In genomic region chr17:7312432-7313027, GRCh38 we compare ENCODE assay signal across 12 cellular contexts. TPM values are rescaled to one million over a fixed set of nuclear protein-coding genes. Genes with fewer than 3 reads are reported as not detected.
A peak's percentile ranks its signal among the peaks of the same experiment; 100 is the strongest.
DNase-seq lines count a peak whose midpoint lies in the region; ATAC-seq, FAIRE-seq and TF ChIP-seq lines count a peak whose summit lies in the region.
"Had no signal": no experiment of that assay in that cellular context is flagged by ENCODE, and none has a peak within 500 bp of the region (broad histone marks: within the 10 kb centered on the region; RNA-seq: fewer than 3 reads in every experiment).

No MANE protein-coding gene starts in this region.

- intact Hi-C loops in activated T-helper 1 cell treated with anti-CD3 and anti-CD28 coated beads, Interleukin-12 subunit alpha, Interleukin-12 subunit beta, Interleukin-2, Interleukin-4 antibody, amounts not matched to agents 30 ng/mL and 10 ng/mL and 1 ng/mL, durations not matched to agents 14 hours and 24 hours and 36 hours (cut with micrococcal nuclease) = no loop called here
- intact Hi-C loops in natural killer cell (cut with micrococcal nuclease) = no loop called here

- H3K36me3 ChIP-seq in H7 (replicated peaks; ENCODE audit: control insufficient read depth, insufficient read depth, low read length) (peaks cover 38% of the 10 kb centered on the region), small intestine (ENCODE audit: control insufficient read depth in 2 of 2, insufficient read depth in 2 of 2, low read length in 2 of 2) (peaks cover 7 to 24% of the 10 kb centered on the region in 2 donors)

- peak overlapping the region; percentile 42 for H3K4me3 Mint-ChIP-seq in activated T-helper 1 cell treated with anti-CD3 and anti-CD28 coated beads, Interleukin-12 subunit alpha, Interleukin-12 subunit beta, Interleukin-2, Interleukin-4 antibody, amounts not matched to agents 30 ng/mL and 10 ng/mL and 1 ng/mL, durations not matched to agents 14 hours and 24 hours and 36 hours
- peak overlapping the region; percentile 60 for H3K4me3 Mint-ChIP-seq in natural killer cell

- no peaks in the 10 kb centered on the region for H3K27me3 ChIP-seq in H7 (ENCODE audit: control insufficient read depth, insufficient read depth, low read length)
- no peaks in the 10 kb centered on the region for H3K27me3 ChIP-seq in small intestine (ENCODE audit: control insufficient read depth in 2 of 2, insufficient read depth in 2 of 2, low read length in 2 of 2)

- H3K27ac Mint-ChIP-seq in activated T-helper 1 cell treated with anti-CD3 and anti-CD28 coated beads, Interleukin-12 subunit alpha, Interleukin-12 subunit beta, Interleukin-2, Interleukin-4 antibody, amounts not matched to agents 30 ng/mL and 10 ng/mL and 1 ng/mL, durations not matched to agents 14 hours and 24 hours and 36 hours = peak overlapping the region; percentile 62
- H3K27ac Mint-ChIP-seq in natural killer cell = peak overlapping the region; percentile 91 to 99

- H3K36me3 Mint-ChIP-seq in activated T-helper 1 cell treated with anti-CD3 and anti-CD28 coated beads, Interleukin-12 subunit alpha, Interleukin-12 subunit beta, Interleukin-2, Interleukin-4 antibody, amounts not matched to agents 30 ng/mL and 10 ng/mL and 1 ng/mL, durations not matched to agents 14 hours and 24 hours and 36 hours (ENCODE audit: low read depth) = peaks cover 63% of the 10 kb centered on the region
- H3K36me3 Mint-ChIP-seq in natural killer cell = peaks cover 17% of the 10 kb centered on the region

- DNase-seq in NCI-H82 (lab: John Stamatoyannopoulos, UW) = peak; percentile 53
- no peak for DNase-seq in NCI-H82 treated with DMSO at 0.1 percent for 48 hours (lab: John Stamatoyannopoulos, UW; ENCODE audit: unreplicated experiment)
- peak; percentile 32 for DNase-seq in H7
- no peak for DNase-seq in activated T-helper 1 cell treated with anti-CD3 and anti-CD28 coated beads, Interleukin-12 subunit alpha, Interleukin-12 subunit beta, Interleukin-2, Interleukin-4 antibody, amounts not matched to agents 30 ng/mL and 10 ng/mL and 1 ng/mL, durations not matched to agents 14 hours and 24 hours and 36 hours (ENCODE audit: low spot score)
- DNase-seq in natural killer cell = no peak
- DNase-seq in AG08395 (ENCODE audit: low spot score) = no peak
- no peak for DNase-seq in activated effector memory CD4-positive, alpha-beta T cell treated with Interleukin-2 at 50 U/mL for 16 hours
- DNase-seq in small intestine = no peak
- DNase-seq: retina had no signal

- H3K4me1 Mint-ChIP-seq in activated T-helper 1 cell treated with anti-CD3 and anti-CD28 coated beads, Interleukin-12 subunit alpha, Interleukin-12 subunit beta, Interleukin-2, Interleukin-4 antibody, amounts not matched to agents 30 ng/mL and 10 ng/mL and 1 ng/mL, durations not matched to agents 14 hours and 24 hours and 36 hours (ENCODE audit: low read depth) = peaks cover 53% of the 10 kb centered on the region
- peaks cover 46 to 74% of the 10 kb centered on the region in 2 donors for H3K4me1 Mint-ChIP-seq in natural killer cell

- H3K27ac ChIP-seq in small intestine (ENCODE audit: low read depth in 1 of 2, low read length in 1 of 2) = no peak overlapping the region
- H3K27ac ChIP-seq: thoracic aorta had no signal

- TF ChIP-seq CTCF in natural killer cell (IDR thresholded peaks at IDR 0.05) = no peak

- H3K9me3 Mint-ChIP-seq in activated T-helper 1 cell treated with anti-CD3 and anti-CD28 coated beads, Interleukin-12 subunit alpha, Interleukin-12 subunit beta, Interleukin-2, Interleukin-4 antibody, amounts not matched to agents 30 ng/mL and 10 ng/mL and 1 ng/mL, durations not matched to agents 14 hours and 24 hours and 36 hours = no peaks in the 10 kb centered on the region
- H3K9me3 Mint-ChIP-seq in natural killer cell = no peaks in the 10 kb centered on the region

- H3K9me3 ChIP-seq in small intestine (ENCODE audit: control insufficient read depth, low read depth) = no peaks in the 10 kb centered on the region
- H3K9me3 ChIP-seq: thoracic aorta had no signal

- H3K4me1 ChIP-seq in small intestine (ENCODE audit: control insufficient read depth in 2 of 2, insufficient read depth in 1 of 2, low read depth in 1 of 2, low read length in 1 of 2) = peaks cover 2 to 9% of the 10 kb centered on the region in 2 donors

- WGBS in small intestine, 3 donors = 63 to 76% (median 71%) methylated on average over 7 of the region's 7 CpGs

- no peak for FAIRE-seq in small intestine (lab: Jason Lieb, UNC)
- FAIRE-seq: A204.1, HTR-8/SVneo had no signal

- no peak for ATAC-seq in natural killer cell

- H3K27me3 Mint-ChIP-seq in activated T-helper 1 cell treated with anti-CD3 and anti-CD28 coated beads, Interleukin-12 subunit alpha, Interleukin-12 subunit beta, Interleukin-2, Interleukin-4 antibody, amounts not matched to agents 30 ng/mL and 10 ng/mL and 1 ng/mL, durations not matched to agents 14 hours and 24 hours and 36 hours (ENCODE audit: insufficient read depth) = no peaks in the 10 kb centered on the region
- no peaks in the 10 kb centered on the region for H3K27me3 Mint-ChIP-seq in natural killer cell (ENCODE audit: low read depth in 2 of 2)

- H3K4me3 ChIP-seq in H7 (ENCODE audit: insufficient read depth, low read depth, low read length) (no peak overlapping the region), small intestine (ENCODE audit: low read depth in 1 of 2, low read length in 2 of 2) (no peak overlapping the region)
- H3K4me3 ChIP-seq: thoracic aorta had no signal

RNA-seq across cellular contexts. Expression of gene GPS2, which starts 2.6 kb away (rescaled TPM):
- total RNA-seq in H7 (2014; rRNA removed; shearing (Covaris generic)) = 52.8 and 60.2 TPM in 2 replicates
- total RNA-seq in activated T-helper 1 cell treated with anti-CD3 and anti-CD28 coated beads, Interleukin-12 subunit alpha, Interleukin-12 subunit beta, Interleukin-2, Interleukin-4 antibody, amounts not matched to agents 30 ng/mL and 10 ng/mL and 1 ng/mL, durations not matched to agents 14 hours and 24 hours and 36 hours = 52.3 and 59.0 TPM in 2 replicates
- total RNA-seq in natural killer cell = 100 to 1,000 TPM; 132 to 146 (median 133) TPM
- polyA plus RNA-seq in small intestine = 100 to 1,000 TPM in 2 of 3 donors, 10 to 100 TPM in 1; 62.5 to 152 (median 110) TPM

RNA-seq across cellular contexts. Expression of gene EIF5A, which starts 5.1 kb away (rescaled TPM):
- total RNA-seq in H7 (2014; rRNA removed; shearing (Covaris generic)) = 865 and 1,116 TPM in 2 replicates
- 1,241 and 1,262 TPM in 2 replicates for total RNA-seq in activated T-helper 1 cell treated with anti-CD3 and anti-CD28 coated beads, Interleukin-12 subunit alpha, Interleukin-12 subunit beta, Interleukin-2, Interleukin-4 antibody, amounts not matched to agents 30 ng/mL and 10 ng/mL and 1 ng/mL, durations not matched to agents 14 hours and 24 hours and 36 hours
- 100 to 1,000 TPM; 483 to 608 (median 492) TPM for total RNA-seq in natural killer cell
- 100 to 1,000 TPM; 338 to 606 (median 342) TPM for polyA plus RNA-seq in small intestine

RNA-seq across cellular contexts. Expression of gene NEURL4, which starts 16.6 kb away (rescaled TPM):
- 33.5 and 34.1 TPM in 2 replicates for total RNA-seq in H7 (2014; rRNA removed; shearing (Covaris generic))
- 57.1 and 60.9 TPM in 2 replicates for total RNA-seq in activated T-helper 1 cell treated with anti-CD3 and anti-CD28 coated beads, Interleukin-12 subunit alpha, Interleukin-12 subunit beta, Interleukin-2, Interleukin-4 antibody, amounts not matched to agents 30 ng/mL and 10 ng/mL and 1 ng/mL, durations not matched to agents 14 hours and 24 hours and 36 hours
- total RNA-seq in natural killer cell = 10 to 100 TPM; 48.9 to 57.9 (median 51.4) TPM
- polyA plus RNA-seq in small intestine = 10 to 100 TPM; 14.3 to 36.9 (median 22.1) TPM

RNA-seq across cellular contexts. Expression of gene YBX2, which starts 18.1 kb away (rescaled TPM):
- 12.2 and 21.8 TPM in 2 replicates for total RNA-seq in H7 (2014; rRNA removed; shearing (Covaris generic))
- 0.36 TPM in 1 of 2 replicates, not detected in the other for total RNA-seq in activated T-helper 1 cell treated with anti-CD3 and anti-CD28 coated beads, Interleukin-12 subunit alpha, Interleukin-12 subunit beta, Interleukin-2, Interleukin-4 antibody, amounts not matched to agents 30 ng/mL and 10 ng/mL and 1 ng/mL, durations not matched to agents 14 hours and 24 hours and 36 hours
- total RNA-seq in natural killer cell = under 1 TPM in 1 of 3 donors, not detected in 2; 0.05 TPM
- 10 to 100 TPM in 2 of 3 donors, 1 to 10 TPM in 1; 4.9 to 49.6 (median 17.3) TPM for polyA plus RNA-seq in small intestine
- total RNA-seq: thoracic aorta had no signal

RNA-seq across cellular contexts. Expression of gene ACAP1, which starts 23.8 kb away (rescaled TPM):
- total RNA-seq in H7 (2014; rRNA removed; shearing (Covaris generic)) = 17.8 and 34.5 TPM in 2 replicates
- total RNA-seq in activated T-helper 1 cell treated with anti-CD3 and anti-CD28 coated beads, Interleukin-12 subunit alpha, Interleukin-12 subunit beta, Interleukin-2, Interleukin-4 antibody, amounts not matched to agents 30 ng/mL and 10 ng/mL and 1 ng/mL, durations not matched to agents 14 hours and 24 hours and 36 hours = 260 and 266 TPM in 2 replicates
- 100 to 1,000 TPM; 526 to 590 (median 540) TPM for total RNA-seq in natural killer cell
- polyA plus RNA-seq in small intestine = 10 to 100 TPM in 1 of 3 donors, 1 to 10 TPM in 2; 3.8 to 43.5 (median 9.1) TPM

Comparison
In these comparisons a context has a peak if more than half of its experiments do, and no peak if none do; other contexts are left out.
1. DNase-seq: peak in NCI-H82 (single experiment) and H7 (single experiment); none in NCI-H82 treated with DMSO at 0.1 percent for 48 hours (single experiment), activated T-helper 1 cell treated with anti-CD3 and anti-CD28 coated beads, Interleukin-12 subunit alpha, Interleukin-12 subunit beta, Interleukin-2, Interleukin-4 antibody, amounts not matched to agents 30 ng/mL and 10 ng/mL and 1 ng/mL, durations not matched to agents 14 hours and 24 hours and 36 hours (single experiment), natural killer cell (single experiment), AG08395 (single experiment), activated effector memory CD4-positive, alpha-beta T cell treated with Interleukin-2 at 50 U/mL for 16 hours (single experiment) and small intestine (single experiment).